8 cellular contexts compared by ENCODE assay signal in the genomic region with DNA sequence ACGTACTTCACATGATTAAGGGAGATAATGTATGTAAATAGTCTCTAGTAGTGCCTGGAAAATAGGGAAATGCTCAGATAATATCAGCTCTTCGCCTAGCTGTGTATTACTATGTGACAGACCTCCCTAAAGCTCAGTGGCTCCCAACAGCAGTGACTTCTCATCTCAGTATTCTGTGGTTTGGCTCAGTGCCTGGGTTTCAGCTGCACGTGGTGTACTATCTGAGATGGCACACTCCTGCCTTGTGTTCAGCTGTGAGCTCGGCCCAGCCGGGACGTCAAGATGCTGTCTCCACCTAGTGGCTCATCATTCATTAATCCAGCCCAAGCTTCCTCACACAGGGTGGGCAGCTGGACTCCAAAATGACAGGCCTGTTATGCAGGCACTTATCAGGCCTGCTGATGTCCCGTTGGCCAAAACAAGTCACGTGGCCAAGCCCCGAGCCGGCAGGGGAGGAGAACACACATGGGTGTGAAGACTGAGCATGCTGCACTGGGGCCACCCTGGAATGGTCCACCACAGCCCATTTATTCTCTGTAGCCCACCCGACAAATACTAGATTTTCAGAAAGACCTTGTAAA. TPM values are rescaled to one million over a fixed set of nuclear protein-coding genes. Genes with fewer than 3 reads are reported as not detected.
DNase-seq lines count a peak whose midpoint lies in the region; ATAC-seq and TF ChIP-seq lines count a peak whose summit lies in the region.

No MANE protein-coding gene starts in this region.

- no peaks in the 10 kb centered on the region for H3K36me3 ChIP-seq in testis (ENCODE audit: low read depth, missing control alignments)

- H3K4me1 Mint-ChIP-seq in Calu3 (ENCODE audit: low read depth, unreplicated experiment), result peaks cover 22% of the 10 kb centered on the region
- H3K4me1 Mint-ChIP-seq in activated T-cell treated with anti-CD3 and anti-CD28 coated beads, Interleukin-2, amount 50 U/mL, for 72 hours (ENCODE audit: low read depth), result peaks cover 22% of the 10 kb centered on the region

- no TSS peak for BruUV-seq in Calu3 (replicated peaks; lab: Mats Ljungman, UMichigan)

- no peak overlapping the region for H3K4me3 Mint-ChIP-seq in Calu3 (ENCODE audit: low read depth, unreplicated experiment)
- H3K4me3 Mint-ChIP-seq in activated T-cell treated with anti-CD3 and anti-CD28 coated beads, Interleukin-2, amount 50 U/mL, for 72 hours, result no peak overlapping the region

- CTCF ChIA-PET in Calu3 (lab: Charles Lee), result interaction anchor here (0.6 to 2.0 kb wide), 12 partner anchors 9 to 378 kb away, joined by 3 to 13 read pairs (median 7); partner anchors contain the start of genes CITED4 and CTPS1

- peak overlapping the region; percentile 50 for H3K27ac ChIP-seq in HL-60 (replicated peaks)
- peak overlapping the region in 1 of 2 donors; percentile 78 for H3K27ac ChIP-seq in testis

- 33 to 53% methylated on average over 11 of the region's 11 CpGs for WGBS in testis, 2 donors

- H3K4me3 ChIP-seq in HL-60 (replicated peaks; ENCODE audit: insufficient read depth, low read length) (no peak overlapping the region), fibroblast of mammary gland (ENCODE audit: control insufficient read depth, low read depth, low read length) (no peak overlapping the region), testis (no peak overlapping the region)

- peaks cover 64% of the 10 kb centered on the region for H3K36me3 Mint-ChIP-seq in Calu3 (ENCODE audit: insufficient read depth, unreplicated experiment)
- H3K36me3 Mint-ChIP-seq in activated T-cell treated with anti-CD3 and anti-CD28 coated beads, Interleukin-2, amount 50 U/mL, for 72 hours (ENCODE audit: insufficient read depth in 2 of 2), result peaks cover 11 to 41% of the 10 kb centered on the region in 2 donors

- ATAC-seq in GM21360 (IDR thresholded peaks at IDR 0.05; ENCODE audit: unreplicated experiment) (peak; percentile 96), omental fat pad (ENCODE audit: low FRiP score) (peak; percentile 90)
- peak; percentile 100 for ATAC-seq in activated T-cell treated with anti-CD3 and anti-CD28 coated beads, Interleukin-2, amount 50 U/mL, for 72 hours (replicated peaks in 1 of 2)

- intact Hi-C loops in Calu3 (cut with micrococcal nuclease; ENCODE audit: unreplicated experiment) (loop anchor here (1.0 to 2.0 kb wide), 2 partner anchors 49 to 155 kb away; no protein-coding TSS in a partner anchor), testis (cut with DNase I; ENCODE audit: low total_unique reads) (no loop called here)

- DNase-seq in Calu3 (peak; percentile 91), HL-60 (ENCODE audit: low read depth in 1 of 2, low spot score in 1 of 2) (peak; percentile 89 to 99), RKO (ENCODE audit: low spot score) (peak; percentile 96), fibroblast of mammary gland (ENCODE audit: low read depth) (peak; percentile 99), omental fat pad (ENCODE audit: low spot score) (peak; percentile 90), testis (peak; percentile 99)
- DNase-seq in activated T-cell treated with anti-CD3 and anti-CD28 coated beads, Interleukin-2, amount 50 U/mL, for 72 hours, result peak; percentile 93 to 94

- H3K4me1 ChIP-seq in testis, result peaks cover 5% of the 10 kb centered on the region

- TF ChIP-seq POLR2A in testis (IDR thresholded peaks at IDR 0.05), result no peak

- TF ChIP-seq CTCF in Calu3 (IDR thresholded peaks at IDR 0.05; ENCODE audit: unreplicated experiment) (peak; percentile 24), HL-60 (IDR thresholded peaks at IDR 0.05; ENCODE audit: insufficient read depth, low read length) (peak; percentile 47), fibroblast of mammary gland (conservative IDR thresholded peaks at IDR 0.05; ENCODE audit: control insufficient read depth, insufficient read depth, low read depth, low read length) (peak; percentile 45), omental fat pad (IDR thresholded peaks at IDR 0.05) (no peak), testis (IDR thresholded peaks at IDR 0.05) (peak; percentile 52 to 88 (median 77))

- no peaks in the 10 kb centered on the region for H3K9me3 ChIP-seq in testis

- H3K27me3 ChIP-seq in HL-60 (ENCODE audit: insufficient read depth, poor library complexity, severe bottlenecking) (no peaks in the 10 kb centered on the region), testis (no peaks in the 10 kb centered on the region)

- H3K27ac Mint-ChIP-seq in Calu3 (ENCODE audit: unreplicated experiment), result no peak overlapping the region
- H3K27ac Mint-ChIP-seq in activated T-cell treated with anti-CD3 and anti-CD28 coated beads, Interleukin-2, amount 50 U/mL, for 72 hours, result no peak overlapping the region

- H3K27me3 Mint-ChIP-seq in Calu3 (ENCODE audit: unreplicated experiment), result no peaks in the 10 kb centered on the region
- no peaks in the 10 kb centered on the region for H3K27me3 Mint-ChIP-seq in activated T-cell treated with anti-CD3 and anti-CD28 coated beads, Interleukin-2, amount 50 U/mL, for 72 hours (ENCODE audit: low read depth)

- no peaks in the 10 kb centered on the region for H3K9me3 Mint-ChIP-seq in Calu3 (ENCODE audit: low read depth, unreplicated experiment)
- no peaks in the 10 kb centered on the region for H3K9me3 Mint-ChIP-seq in activated T-cell treated with anti-CD3 and anti-CD28 coated beads, Interleukin-2, amount 50 U/mL, for 72 hours

RNA-seq across cellular contexts. Expression of gene SLFNL1, which starts 17.8 kb away (rescaled TPM):
- total RNA-seq in Calu3 (2022), result 0.52 and 0.83 TPM in 2 replicates
- under 1 TPM; 0.35 to 0.53 TPM for total RNA-seq in activated T-cell treated with anti-CD3 and anti-CD28 coated beads, Interleukin-2, amount 50 U/mL, for 72 hours
- 1 to 10 TPM in 1 of 4 donors, under 1 TPM in 3; 0.19 to 1.6 (median 0.55) TPM for total RNA-seq in omental fat pad
- 10 to 100 TPM; 23.4 to 96.8 TPM for total RNA-seq in testis
- polyA plus RNA-seq in testis (ENCODE audit: insufficient read depth, low read depth, low replicate concordance), result 85.4 TPM

RNA-seq across cellular contexts. Expression of gene CTPS1, which starts 24.2 kb away (rescaled TPM):
- total RNA-seq in Calu3 (2022) (73.2 and 85.9 TPM in 2 replicates), omental fat pad (10 to 100 TPM; 16.1 to 57.5 (median 17.6) TPM), testis (10 to 100 TPM; 55.9 to 66.1 TPM)
- 10 to 100 TPM; 47.9 to 49.6 TPM for total RNA-seq in activated T-cell treated with anti-CD3 and anti-CD28 coated beads, Interleukin-2, amount 50 U/mL, for 72 hours
- polyA plus RNA-seq in testis (ENCODE audit: insufficient read depth, low read depth, low replicate concordance), result 41.2 TPM

Comparison
In these comparisons a context has a peak if more than half of its experiments do, and no peak if none do; other contexts are left out.
1. CTCF ChIP-seq: peak in Calu3 (single experiment), HL-60 (single experiment), fibroblast of mammary gland (single experiment) and testis (3 of 3); none in omental fat pad (0 of 3).
2. RNA of gene SLFNL1, which starts 17.8 kb away (total RNA-seq): 23.4 to 96.8 TPM in testis; 0.19 to 1.6 TPM in omental fat pad, 0.35 to 0.53 TPM in activated T-cell treated with anti-CD3 and anti-CD28 coated beads, Interleukin-2, amount 50 U/mL, for 72 hours and 0.52 to 0.83 TPM in Calu3; every median in the first group is over 4 times any median in the second.
3. Peak in every context shown above with its lines, with median percentiles within 50 percentile points of each other: DNase-seq and ATAC-seq.